Comparison of ENCODE assay signal across 18 cellular contexts in genomic region chr13:76307157-76307556, GRCh38.
DNase-seq lines count a peak whose midpoint lies in the region; ATAC-seq and TF ChIP-seq lines count a peak whose summit lies in the region.
"Had no signal": no experiment of that assay in that cellular context is flagged by ENCODE, and none has a peak within 500 bp of the region (broad histone marks: within the 10 kb centered on the region; RNA-seq: fewer than 3 reads in every experiment).

No MANE protein-coding gene starts in this region.

- peak; percentile 59 for DNase-seq in OCI-M1 (lab: John Stamatoyannopoulos, UW)
- DNase-seq in coronary artery (ENCODE audit: low spot score), result no peak
- DNase-seq in islet precursor cell, result peak; percentile 62
- peak; percentile 54 for DNase-seq in retinal pigment epithelial cell (ENCODE audit: low read depth)
- DNase-seq in stimulated activated CD4-positive, alpha-beta T cell treated with anti-CD3 and anti-CD28 coated beads, Interleukin-1b, Interleukin-23, amount 100 ng/mL, for 48 hours, result no peak
- DNase-seq in medulla oblongata (ENCODE audit: extremely low spot score), result no peak
- no peak for DNase-seq in NCI-H187 treated with DMSO at 0.1 percent for 48 hours (lab: John Stamatoyannopoulos, UW)
- DNase-seq: activated CD4-positive, alpha-beta T cell treated with anti-CD3 and anti-CD28 coated beads, Interleukin-2, amount 50 U/mL, for 48 hours; C1 segment of cervical spinal cord; DND-41; KBM-7; NCI-H1105; sigmoid colon; stimulated activated CD4-positive, alpha-beta T cell treated with anti-CD3 and anti-CD28 coated beads, Interleukin-4, amount 100 ng/mL, for 4 hours had no signal

- H3K27ac ChIP-seq in coronary artery, result no peak overlapping the region
- H3K27ac ChIP-seq: HL-60, sigmoid colon had no signal

- ATAC-seq in HG03442 (IDR thresholded peaks at IDR 0.05; ENCODE audit: unreplicated experiment), result no peak
- ATAC-seq: left lobe of liver had no signal

- TF ChIP-seq CTCF in coronary artery (IDR thresholded peaks at IDR 0.05) (no peak), retinal pigment epithelial cell (conservative IDR thresholded peaks at IDR 0.05; ENCODE audit: low read depth, low read length) (peak; percentile 25)

- H3K4me3 ChIP-seq in coronary artery (peak overlapping the region; percentile 22), retinal pigment epithelial cell (ENCODE audit: low read length) (no peak overlapping the region)
- H3K4me3 ChIP-seq: sigmoid colon, thyroid gland had no signal

Comparison
In these comparisons a context has a peak if more than half of its experiments do, and no peak if none do; other contexts are left out.
1. DNase-seq: peak in OCI-M1 (single experiment), islet precursor cell (single experiment) and retinal pigment epithelial cell (single experiment); none in coronary artery (single experiment), stimulated activated CD4-positive, alpha-beta T cell treated with anti-CD3 and anti-CD28 coated beads, Interleukin-1b, Interleukin-23, amount 100 ng/mL, for 48 hours (single experiment), medulla oblongata (single experiment) and NCI-H187 treated with DMSO at 0.1 percent for 48 hours (single experiment).